ENCODE assay signal across 22 cellular contexts in the genomic region with DNA sequence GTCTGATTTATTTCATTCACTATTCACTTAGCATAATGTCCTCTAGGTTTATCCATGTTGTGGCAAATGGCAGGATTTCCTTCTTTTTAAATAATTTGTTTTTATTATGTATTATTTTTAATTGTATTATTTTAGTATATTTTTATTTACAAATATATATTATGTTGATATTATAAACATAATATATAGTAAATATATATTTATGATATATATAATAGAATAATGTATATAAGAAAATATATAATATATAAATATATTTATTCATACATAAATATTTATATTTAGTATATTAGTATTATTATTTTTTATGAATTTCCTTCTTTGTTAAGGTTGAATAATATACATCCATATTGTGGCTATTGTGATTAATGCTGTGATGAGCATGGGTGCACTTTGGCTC. TPM values are rescaled to one million over a fixed set of nuclear protein-coding genes. Genes with fewer than 3 reads are reported as not detected.
DNase-seq lines count a peak whose midpoint lies in the region; ATAC-seq, FAIRE-seq and TF ChIP-seq lines count a peak whose summit lies in the region.
"Had no signal": no experiment of that assay in that cellular context is flagged by ENCODE, and none has a peak within 500 bp of the region (broad histone marks: within the 10 kb centered on the region; RNA-seq: fewer than 3 reads in every experiment).

No MANE protein-coding gene starts in this region.

- peak overlapping the region; percentile 19 to 61; a peak in 1 of 6 replicates for H3K27ac ChIP-seq in A549
- H3K27ac ChIP-seq in pancreas, result no peak overlapping the region
- H3K27ac ChIP-seq: HL-60, KMS-11 had no signal

- H3K4me1 ChIP-seq in A549 (peaks cover 6% of the 10 kb centered on the region; the same call in 1 of the 3 replicates), pancreas (no peaks in the 10 kb centered on the region), mucosa of descending colon (ENCODE audit: low read depth) (no peaks in the 10 kb centered on the region)
- H3K4me1 ChIP-seq: BE2C had no signal

- no peak for ATAC-seq in A549
- ATAC-seq in pancreas, result no peak
- no peak for ATAC-seq in mucosa of descending colon
- ATAC-seq: HCT116 had no signal

- H3K9me3 ChIP-seq in A549, result peaks cover 23% of the 10 kb centered on the region
- H3K9me3 ChIP-seq in pancreas, result no peaks in the 10 kb centered on the region
- H3K9me3 ChIP-seq in mucosa of descending colon, result peaks cover 17% of the 10 kb centered on the region
- H3K9me3 ChIP-seq: BE2C had no signal

- FAIRE-seq in A549 (lab: Jason Lieb, UNC) (no peak), G401.6 (lab: Jason Lieb, UNC) (peak; percentile 97), colon (lab: Jason Lieb, UNC) (peak; percentile 98), pancreas (lab: Jason Lieb, UNC) (peak; percentile 97), GM12891 (lab: Jason Lieb, UNC) (no peak)

- intact Hi-C loops in pancreas (cut with DNase I) (no loop called here), posterior cingulate gyrus (cut with DNase I) (no loop called here), mucosa of descending colon (cut with DNase I, micrococcal nuclease) (no loop called here)

- no peak for TF ChIP-seq EP300 in A549 (IDR thresholded peaks at IDR 0.05)

- H3K36me3 ChIP-seq in pancreas (no peaks in the 10 kb centered on the region), mucosa of descending colon (ENCODE audit: low read depth) (no peaks in the 10 kb centered on the region)
- H3K36me3 ChIP-seq: BE2C had no signal

- H3K27me3 ChIP-seq in pancreas, result no peaks in the 10 kb centered on the region
- H3K27me3 ChIP-seq: BE2C had no signal

- TF ChIP-seq RAD21 in A549 (conservative IDR thresholded peaks at IDR 0.05 in 1 of 2, IDR thresholded peaks at IDR 0.05 in 1 of 2), result no peak

- no peak for TF ChIP-seq POLR2A in A549 (IDR thresholded peaks at IDR 0.05; ENCODE audit: low read length)
- TF ChIP-seq POLR2A in GM12891 (IDR thresholded peaks at IDR 0.05; ENCODE audit: low read depth, low read length), result no peak

- H3K4me3 ChIP-seq in A549 (no peak overlapping the region), pancreas (no peak overlapping the region), mucosa of descending colon (no peak overlapping the region)

- POLR2A ChIA-PET in A549 (lab: Yijun Ruan, JAX), result no interaction called here

- CTCF ChIA-PET in A549 (lab: Yijun Ruan, JAX), result interaction anchor here (0.7 to 2.0 kb wide), 5 partner anchors 12 to 736 kb away, joined by 3 to 7 read pairs (median 5); no protein-coding TSS in a partner anchor

- TF ChIP-seq CTCF in A549 (IDR thresholded peaks at IDR 0.05), result no peak
- TF ChIP-seq CTCF in pancreas (IDR thresholded peaks at IDR 0.05), result no peak
- no peak for TF ChIP-seq CTCF in mucosa of descending colon (IDR thresholded peaks at IDR 0.05)

- H3K4me2 ChIP-seq in A549, result no peak overlapping the region
- H3K4me2 ChIP-seq: KMS-11 had no signal

- DNase-seq in A549 (ENCODE audit: low read depth in 1 of 2, low spot score in 1 of 2) (no peak), pancreas (no peak), posterior cingulate gyrus (no peak), mucosa of descending colon (no peak), DMS 273 (lab: John Stamatoyannopoulos, UW; ENCODE audit: unreplicated experiment) (no peak), GM12891 (ENCODE audit: insufficient read length, low spot score) (no peak)
- DNase-seq: 8988T; ACHN; BE2C; CD4-positive, alpha-beta memory T cell; DMS 273 treated with DMSO at 0.1 percent for 48 hours; GF-D8; GOT3; H7; HFFc6 had no signal

TF ChIP-seq in A549, 52 proteins besides CTCF, POLR2A, EP300 and RAD21:
- TF ChIP-seq ZFP36 (IDR thresholded peaks at IDR 0.05; ENCODE audit: borderline replicate concordance, partially characterized antibody) (no peak), FOXS1 (CRISPR knock-in tag; IDR thresholded peaks at IDR 0.05) (no peak), MYC (IDR thresholded peaks at IDR 0.05; ENCODE audit: borderline replicate concordance, low read length) (no peak), SREBF2 (IDR thresholded peaks at IDR 0.05) (no peak), NPAS2 (CRISPR knock-in tag; IDR thresholded peaks at IDR 0.05; ENCODE audit: borderline replicate concordance) (no peak), NFE2L2 (conservative IDR thresholded peaks at IDR 0.05; ENCODE audit: low read length) (no peak), HOXB13 (CRISPR knock-in tag; IDR thresholded peaks at IDR 0.05; ENCODE audit: low read depth) (no peak), MAFK (IDR thresholded peaks at IDR 0.05; ENCODE audit: partially characterized antibody) (no peak), ZC3H11A (IDR thresholded peaks at IDR 0.05) (no peak), TFCP2L1 (CRISPR knock-in tag; IDR thresholded peaks at IDR 0.05) (no peak), POLR2AphosphoS2 (conservative IDR thresholded peaks at IDR 0.05; ENCODE audit: low read length) (no peak), JUN (IDR thresholded peaks at IDR 0.05) (no peak), FOSB (CRISPR knock-in tag; IDR thresholded peaks at IDR 0.05) (no peak), NR3C1 (IDR thresholded peaks at IDR 0.05) (no peak)
- TF ChIP-seq, protein P1, sequence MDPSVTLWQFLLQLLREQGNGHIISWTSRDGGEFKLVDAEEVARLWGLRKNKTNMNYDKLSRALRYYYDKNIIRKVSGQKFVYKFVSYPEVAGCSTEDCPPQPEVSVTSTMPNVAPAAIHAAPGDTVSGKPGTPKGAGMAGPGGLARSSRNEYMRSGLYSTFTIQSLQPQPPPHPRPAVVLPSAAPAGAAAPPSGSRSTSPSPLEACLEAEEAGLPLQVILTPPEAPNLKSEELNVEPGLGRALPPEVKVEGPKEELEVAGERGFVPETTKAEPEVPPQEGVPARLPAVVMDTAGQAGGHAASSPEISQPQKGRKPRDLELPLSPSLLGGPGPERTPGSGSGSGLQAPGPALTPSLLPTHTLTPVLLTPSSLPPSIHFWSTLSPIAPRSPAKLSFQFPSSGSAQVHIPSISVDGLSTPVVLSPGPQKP (IDR thresholded peaks at IDR 0.05; ENCODE audit: low read depth, low read length), result no peak
- TF ChIP-seq, protein P2, sequence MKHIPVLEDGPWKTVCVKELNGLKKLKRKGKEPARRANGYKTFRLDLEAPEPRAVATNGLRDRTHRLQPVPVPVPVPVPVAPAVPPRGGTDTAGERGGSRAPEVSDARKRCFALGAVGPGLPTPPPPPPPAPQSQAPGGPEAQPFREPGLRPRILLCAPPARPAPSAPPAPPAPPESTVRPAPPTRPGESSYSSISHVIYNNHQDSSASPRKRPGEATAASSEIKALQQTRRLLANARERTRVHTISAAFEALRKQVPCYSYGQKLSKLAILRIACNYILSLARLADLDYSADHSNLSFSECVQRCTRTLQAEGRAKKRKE (CRISPR knock-in tag; IDR thresholded peaks at IDR 0.05; ENCODE audit: low read depth), result no peak

TF ChIP-seq in GM12891, 5 proteins besides CTCF, POLR2A, EP300 and RAD21:
- TF ChIP-seq POLR2AphosphoS5 (IDR thresholded peaks at IDR 0.05; ENCODE audit: low read depth, low read length) (no peak), PAX5 (IDR thresholded peaks at IDR 0.05; ENCODE audit: insufficient read depth, low read length, severe bottlenecking) (no peak), TAF1 (IDR thresholded peaks at IDR 0.05; ENCODE audit: low read depth, low read length) (no peak), POU2F2 (IDR thresholded peaks at IDR 0.05; ENCODE audit: low read depth, low read length) (no peak), SPI1 (IDR thresholded peaks at IDR 0.05; ENCODE audit: low read depth, low read length) (no peak)

RNA-seq across cellular contexts. Expression of a gene that starts 52.5 kb away (rescaled TPM):
- polyA plus RNA-seq in A549 (2011; rRNA removed) (0.05 and 0.09 TPM in 2 replicates), A549 (2017; fragmentation: RNase III; extraction: RNeasy Plus Mini Kit Qiagen cat#74134 plus additional on column Dnase treatment) (0.05 to 0.09 TPM (median 0.07 TPM) in 3 replicates), pancreas (under 1 TPM; 0.11 to 0.26 TPM)
- 0.01 and 0.07 TPM in 2 replicates for polyA plus RNA-seq in A549 (2012; cell fraction: cytosol; rRNA removed)
- polyA plus RNA-seq in A549 (2012; cell fraction: nucleus; rRNA removed), result 0.07 and 0.16 TPM in 2 replicates
- 0.10 and 0.12 TPM in 2 replicates for polyA minus RNA-seq in A549 (2011; rRNA and poly(A)+ RNA removed)
- total RNA-seq in pancreas (1 to 10 TPM in 1 of 6 donors, under 1 TPM in 5; 0.12 to 1.3 (median 0.42) TPM), mucosa of descending colon (10 to 100 TPM in 1 of 3 donors, 1 to 10 TPM in 2; 5.2 to 15.0 (median 6.5) TPM)
- not detected for polyA plus RNA-seq in GM12891 (2012; ENCODE audit: low read depth, missing spikeins)
- total RNA-seq: CD4-positive, alpha-beta memory T cell; Daoy; H7; HFFc6 had no signal
- polyA plus RNA-seq: CD14-positive monocyte; CD4-positive, alpha-beta memory T cell had no signal

Comparison
In these comparisons a context has a peak if more than half of its experiments do, and no peak if none do; other contexts are left out.
1. H3K27ac ChIP-seq: peak in A549 (2 of 2); none in pancreas (0 of 4).